In genomic region chr15:75758071-75758872, GRCh38 we compare ENCODE assay signal across 8 cellular contexts. TPM values are rescaled to one million over a fixed set of nuclear protein-coding genes. Genes with fewer than 3 reads are reported as not detected.
DNase-seq lines count a peak whose midpoint lies in the region; ATAC-seq and TF ChIP-seq lines count a peak whose summit lies in the region.

No MANE protein-coding gene starts in this region.

- peak overlapping the region; percentile 85 for H3K4me3 Mint-ChIP-seq in activated CD4-positive, alpha-beta T cell treated with anti-CD3 and anti-CD28 coated beads for 36 hours

- H3K4me3 ChIP-seq in coronary artery = peak overlapping the region; percentile 71

- H3K27ac ChIP-seq in coronary artery (peak overlapping the region; percentile 73 to 84), layer of hippocampus (ENCODE audit: low read depth, low read length) (peak overlapping the region; percentile 90)

- peak; percentile 81 for ATAC-seq in HG03108 (IDR thresholded peaks at IDR 0.05; ENCODE audit: unreplicated experiment)
- ATAC-seq in activated CD4-positive, alpha-beta T cell treated with anti-CD3 and anti-CD28 coated beads for 36 hours = peak; percentile 95

- no peaks in the 10 kb centered on the region for H3K27me3 ChIP-seq in layer of hippocampus (ENCODE audit: control insufficient read depth, insufficient read depth, low read length)

- no peaks in the 10 kb centered on the region for H3K36me3 Mint-ChIP-seq in activated CD4-positive, alpha-beta T cell treated with anti-CD3 and anti-CD28 coated beads for 36 hours (ENCODE audit: low read depth)

- peak; percentile 52 for DNase-seq in NCI-H510A (lab: John Stamatoyannopoulos, UW)
- DNase-seq in NCI-H510A treated with DMSO at 0.1 percent for 48 hours (lab: John Stamatoyannopoulos, UW) = no peak
- peak; percentile 85 for DNase-seq in NCI-H345 (lab: John Stamatoyannopoulos, UW)
- peak; percentile 81 for DNase-seq in activated CD4-positive, alpha-beta T cell treated with anti-CD3 and anti-CD28 coated beads for 36 hours
- peak; percentile 93 for DNase-seq in coronary artery (ENCODE audit: low spot score)
- DNase-seq in stimulated activated CD4-positive, alpha-beta T cell treated with anti-CD3 and anti-CD28 coated beads, Interleukin-1b, Interleukin-23, amount 100 ng/mL, for 48 hours = peak; percentile 66

- no peak for TF ChIP-seq CTCF in coronary artery (IDR thresholded peaks at IDR 0.05)

- CTCF ChIA-PET in activated CD4-positive, alpha-beta T cell treated with anti-CD3 and anti-CD28 coated beads for 36 hours (lab: Charles Lee) = interaction anchor here (1.7 kb wide), 1 partner anchor 44 kb away, joined by 5 read pairs; no protein-coding TSS in a partner anchor

- H3K9me3 Mint-ChIP-seq in activated CD4-positive, alpha-beta T cell treated with anti-CD3 and anti-CD28 coated beads for 36 hours (ENCODE audit: low read depth) = no peaks in the 10 kb centered on the region

- intact Hi-C loops in activated CD4-positive, alpha-beta T cell treated with anti-CD3 and anti-CD28 coated beads for 36 hours (cut with DNase I, micrococcal nuclease) = loop anchor here in 1 of 2 experiments (1.0 to 5.0 kb wide), 2 partner anchors 20 to 144 kb away; partner anchors contain the start of gene FBXO22

- peak overlapping the region; percentile 89 for H3K27ac Mint-ChIP-seq in activated CD4-positive, alpha-beta T cell treated with anti-CD3 and anti-CD28 coated beads for 36 hours

- POLR2A ChIA-PET in activated CD4-positive, alpha-beta T cell treated with anti-CD3 and anti-CD28 coated beads for 36 hours (lab: Charles Lee) = no interaction called here

- H3K27me3 Mint-ChIP-seq in activated CD4-positive, alpha-beta T cell treated with anti-CD3 and anti-CD28 coated beads for 36 hours = no peaks in the 10 kb centered on the region

- peaks cover 14% of the 10 kb centered on the region for H3K4me1 Mint-ChIP-seq in activated CD4-positive, alpha-beta T cell treated with anti-CD3 and anti-CD28 coated beads for 36 hours

RNA-seq across cellular contexts. Expression of gene CSPG4, which starts 45.6 kb away (rescaled TPM):
- total RNA-seq in activated CD4-positive, alpha-beta T cell treated with anti-CD3 and anti-CD28 coated beads for 36 hours = not detected
